In genomic region chr16:51831595-51832352, GRCh38 we compare ENCODE assay signal across 17 cellular contexts.
DNase-seq lines count a peak whose midpoint lies in the region; ATAC-seq and TF ChIP-seq lines count a peak whose summit lies in the region.
"Had no signal": no experiment of that assay in that cellular context is flagged by ENCODE, and none has a peak within 500 bp of the region (broad histone marks: within the 10 kb centered on the region; RNA-seq: fewer than 3 reads in every experiment).

No MANE protein-coding gene starts in this region.

- peaks cover 3% of the 10 kb centered on the region; the same call in 1 of the 2 replicates for H3K9me2 ChIP-seq in GM23338 (ENCODE audit: insufficient read depth)

- H3K4me1 ChIP-seq in GM23338 (ENCODE audit: insufficient read depth) (0 out of 2 replicates have a peak, but pooled peaks cover 9% of the 10 kb centered on the region), ovary (ENCODE audit: insufficient read depth) (no peaks in the 10 kb centered on the region), endodermal cell (ENCODE audit: control insufficient read depth, insufficient read depth, low read length) (no peaks in the 10 kb centered on the region)
- H3K4me1 ChIP-seq: A549 had no signal

- no peak for TF ChIP-seq EP300 in ovary (IDR thresholded peaks at IDR 0.05)

- no peak overlapping the region for H3K4me3 ChIP-seq in GM23338
- H3K4me3 ChIP-seq in lower leg skin (ENCODE audit: low read depth, poor library complexity, severe bottlenecking): no peak overlapping the region
- H3K4me3 ChIP-seq in ovary: no peak overlapping the region
- H3K4me3 ChIP-seq in endodermal cell (ENCODE audit: low read length): no peak overlapping the region
- H3K4me3 ChIP-seq: A549, K562 had no signal

- peak overlapping the region; percentile 60; the same call in 1 of the 2 replicates for H2AFZ ChIP-seq in GM23338

- no peak overlapping the region for H3K27ac ChIP-seq in GM23338 (ENCODE audit: low read depth)
- H3K27ac ChIP-seq in ovary: no peak overlapping the region
- no peak overlapping the region for H3K27ac ChIP-seq in endodermal cell (ENCODE audit: low read depth, low read length)
- H3K27ac ChIP-seq: A549, C4-2B had no signal

- H3F3A ChIP-seq in GM23338 (replicated peaks; ENCODE audit: low read depth): no peaks in the 10 kb centered on the region

- no peak overlapping the region for H3K9ac ChIP-seq in endodermal cell (ENCODE audit: extremely low read depth, low read length, poor library complexity, severe bottlenecking)

- ATAC-seq in GM18867 (IDR thresholded peaks at IDR 0.05; ENCODE audit: unreplicated experiment): peak; percentile 43
- ATAC-seq in GM23338: no peak
- ATAC-seq: A549, K562, SK-N-SH treated with all-trans-retinoic acid at 6 μM for 48 hours had no signal

- TF ChIP-seq POLR2A in lower leg skin (IDR thresholded peaks at IDR 0.05) (no peak), ovary (IDR thresholded peaks at IDR 0.05) (no peak)

- DNase-seq in GM23338 (ENCODE audit: low spot score) (no peak), HK-2 (ENCODE audit: unreplicated experiment) (peak; percentile 26), lower leg skin (ENCODE audit: low spot score in 2 of 2) (no peak), ovary (no peak), endodermal cell (no peak), activated gamma-delta T cell (lab: John Stamatoyannopoulos, UW) (no peak)
- DNase-seq: H9, NCI-H187, NCI-H226, NCI-H524 treated with DMSO at 0.1 percent for 48 hours, SHP77 treated with DMSO at 0.1 percent for 48 hours had no signal

- no peak overlapping the region for H3K27ac Mint-ChIP-seq in GM23338
- peak overlapping the region in 2 of 3 experiments; percentile 21 to 39 for H3K27ac Mint-ChIP-seq in nephron
- H3K27ac Mint-ChIP-seq in endodermal cell: no peak overlapping the region

- H3K27me3 ChIP-seq in GM23338 (ENCODE audit: insufficient read depth): no peaks in the 10 kb centered on the region
- no peaks in the 10 kb centered on the region for H3K27me3 ChIP-seq in ovary
- no peaks in the 10 kb centered on the region for H3K27me3 ChIP-seq in endodermal cell (ENCODE audit: control insufficient read depth, insufficient read depth, low read length, poor library complexity, severe bottlenecking)

- H3K36me3 ChIP-seq in GM23338 (ENCODE audit: insufficient read depth) (no peaks in the 10 kb centered on the region), ovary (no peaks in the 10 kb centered on the region), endodermal cell (ENCODE audit: control insufficient read depth, insufficient read depth, low read length) (no peaks in the 10 kb centered on the region)

- no peaks in the 10 kb centered on the region for H4K20me1 ChIP-seq in GM23338 (replicated peaks; ENCODE audit: insufficient read depth)

- no peaks in the 10 kb centered on the region for H3K9me3 ChIP-seq in ovary
- no peaks in the 10 kb centered on the region for H3K9me3 ChIP-seq in endodermal cell (ENCODE audit: control insufficient read depth, low read length)
- H3K9me3 ChIP-seq: A549 had no signal

- intact Hi-C loops in lower leg skin (cut with DNase I; ENCODE audit: low total_unique reads): no loop called here
- intact Hi-C loops in ovary (cut with DNase I): no loop called here

- 73 to 77% methylated on average over 6 of the region's 6 CpGs for WGBS in lower leg skin, 2 donors
- WGBS in ovary, 3 donors: 79 to 90% (median 82%) methylated on average over 6 of the region's 6 CpGs
- WGBS in endodermal cell (ENCODE audit: insufficient coverage in 1 of 2, insufficient read length in 1 of 2), 2 experiments: 91 to 96% methylated on average over 2 to 6 of the region's 6 CpGs

- H3K4me1 Mint-ChIP-seq in GM23338: peaks cover 8% of the 10 kb centered on the region
- H3K4me1 Mint-ChIP-seq in nephron: peaks cover 6% of the 10 kb centered on the region
- peaks cover 12% of the 10 kb centered on the region for H3K4me1 Mint-ChIP-seq in endodermal cell

- no peaks in the 10 kb centered on the region; the same call in 2 of the 3 replicates for H3K9me3 Mint-ChIP-seq in GM23338
- peaks cover 6% of the 10 kb centered on the region for H3K9me3 Mint-ChIP-seq in nephron
- no peaks in the 10 kb centered on the region for H3K9me3 Mint-ChIP-seq in endodermal cell
- H3K9me3 Mint-ChIP-seq: H9 had no signal

- H3K36me3 Mint-ChIP-seq in GM23338 (ENCODE audit: low read depth) (no peaks in the 10 kb centered on the region; the same call in 2 of the 3 replicates), nephron (ENCODE audit: low read depth) (no peaks in the 10 kb centered on the region), endodermal cell (ENCODE audit: low read depth) (no peaks in the 10 kb centered on the region)

- no peak overlapping the region for H3K4me2 ChIP-seq in GM23338
- H3K4me2 ChIP-seq: A549 had no signal

- H3K27me3 Mint-ChIP-seq in GM23338 (ENCODE audit: insufficient read depth, low read depth, poor library complexity) (peaks cover 2% of the 10 kb centered on the region), nephron (ENCODE audit: low read depth) (peaks cover 3% of the 10 kb centered on the region), endodermal cell (ENCODE audit: insufficient read depth) (no peaks in the 10 kb centered on the region)

- no peak for TF ChIP-seq CTCF in GM23338 (conservative IDR thresholded peaks at IDR 0.05; ENCODE audit: low read depth in 2 of 2)
- no peak for TF ChIP-seq CTCF in nephron (IDR thresholded peaks at IDR 0.05; ENCODE audit: unreplicated experiment in 3 of 3)
- no peak for TF ChIP-seq CTCF in lower leg skin (IDR thresholded peaks at IDR 0.05)
- no peak for TF ChIP-seq CTCF in ovary (IDR thresholded peaks at IDR 0.05)
- TF ChIP-seq CTCF in endodermal cell (conservative IDR thresholded peaks at IDR 0.05): no peak

- no peaks in the 10 kb centered on the region for H3K79me2 ChIP-seq in GM23338 (replicated peaks; ENCODE audit: insufficient read depth)

- H3K4me3 Mint-ChIP-seq in GM23338: no peak overlapping the region
- H3K4me3 Mint-ChIP-seq in nephron: no peak overlapping the region
- no peak overlapping the region for H3K4me3 Mint-ChIP-seq in endodermal cell
- H3K4me3 Mint-ChIP-seq: H9 had no signal

TF ChIP-seq in GM23338, 12 proteins besides CTCF, POLR2A, EP300 and RAD21:
- TF ChIP-seq EZH2phosphoT487 (IDR thresholded peaks at IDR 0.05; ENCODE audit: unreplicated experiment): no peak
- no peak for TF ChIP-seq JUNB (IDR thresholded peaks at IDR 0.05; ENCODE audit: unreplicated experiment)
- no peak for TF ChIP-seq EZH2 (IDR thresholded peaks at IDR 0.05; ENCODE audit: low read depth, unreplicated experiment)
- no peak for TF ChIP-seq NANOG (IDR thresholded peaks at IDR 0.05; ENCODE audit: borderline replicate concordance)

Comparison
In these comparisons a context has a peak if more than half of its experiments do, and no peak if none do; other contexts are left out.
1. H3K27ac Mint-ChIP-seq: peak in nephron (2 of 3); none in GM23338 (single experiment) and endodermal cell (single experiment).